Comparison of ENCODE assay signal across 9 cellular contexts in the genomic region with DNA sequence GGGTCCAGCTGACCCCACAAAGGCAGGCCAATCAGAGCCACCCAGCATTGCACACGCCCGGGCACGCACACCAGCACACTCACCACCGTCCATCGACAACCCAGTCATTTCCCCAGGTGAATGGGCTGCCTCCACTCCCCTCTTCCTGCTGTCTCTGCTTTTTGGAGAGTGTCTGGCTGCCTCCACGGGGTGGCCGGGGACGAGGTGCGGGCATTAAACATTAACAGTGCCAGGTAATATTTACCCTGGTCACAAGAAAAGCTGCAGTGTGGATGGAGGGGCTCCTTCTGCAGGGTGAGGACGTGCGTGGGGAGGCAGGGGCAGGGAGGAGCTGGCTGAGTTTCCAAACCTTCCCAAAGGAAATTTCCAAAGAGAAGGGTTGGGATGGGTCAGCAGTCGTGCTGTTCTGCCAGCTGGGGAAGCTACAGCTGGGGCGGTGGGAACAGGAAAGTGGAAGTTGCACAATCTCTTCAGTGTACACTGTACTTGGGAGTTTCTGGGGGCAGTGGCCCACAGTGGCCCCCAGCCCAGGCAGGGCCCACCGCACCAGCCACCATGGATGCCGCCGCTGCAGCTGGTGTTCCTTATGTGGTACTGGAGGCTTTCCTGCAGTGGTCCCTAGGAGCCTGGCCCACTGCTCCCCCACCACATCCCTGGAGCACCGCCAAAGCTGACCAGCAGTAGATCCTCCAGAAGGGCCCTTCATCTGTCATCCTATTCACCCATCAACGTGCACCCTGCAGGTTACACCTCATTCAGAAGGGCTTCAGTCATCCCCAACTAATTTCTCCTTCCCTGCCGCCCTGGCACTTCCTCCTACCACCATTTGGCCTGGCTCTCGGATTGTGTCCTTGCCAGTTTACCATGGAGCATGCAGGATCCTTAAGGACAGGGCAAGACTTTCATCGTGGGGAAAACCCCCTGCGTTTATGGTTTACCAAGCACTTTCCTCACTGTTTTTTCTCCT. TPM values are rescaled to one million over a fixed set of nuclear protein-coding genes. Genes with fewer than 3 reads are reported as not detected.
DNase-seq lines count a peak whose midpoint lies in the region; ATAC-seq and TF ChIP-seq lines count a peak whose summit lies in the region.
"Had no signal": no experiment of that assay in that cellular context is flagged by ENCODE, and none has a peak within 500 bp of the region (broad histone marks: within the 10 kb centered on the region; RNA-seq: fewer than 3 reads in every experiment).

A gene (minus strand): TSS at position 174 of the 967 bp plus-strand sequence. CDS start 66 bp downstream, at position 108.

- H3K36me3 Mint-ChIP-seq in activated CD4-positive, alpha-beta T cell treated with anti-CD3 and anti-CD28 coated beads for 36 hours (ENCODE audit: low read depth) = no peaks in the 10 kb centered on the region
- H3K36me3 Mint-ChIP-seq in brain (no peaks in the 10 kb centered on the region), type B pancreatic cell (no peaks in the 10 kb centered on the region)

- H3K27me3 Mint-ChIP-seq in activated CD4-positive, alpha-beta T cell treated with anti-CD3 and anti-CD28 coated beads for 36 hours = no peaks in the 10 kb centered on the region
- H3K27me3 Mint-ChIP-seq in brain = no peaks in the 10 kb centered on the region
- H3K27me3 Mint-ChIP-seq in type B pancreatic cell = peaks cover 16% of the 10 kb centered on the region

- CTCF ChIA-PET in activated CD4-positive, alpha-beta T cell treated with anti-CD3 and anti-CD28 coated beads for 36 hours (lab: Charles Lee) = interaction anchor here (0.6 to 7.1 kb wide), 10 partner anchors 9 to 234 kb away, joined by 3 to 67 read pairs (median 4); no protein-coding TSS in a partner anchor
- CTCF ChIA-PET in SK-N-SH (lab: Yijun Ruan, JAX) = interaction anchor here (1.2 to 25.9 kb wide), 7 partner anchors 9 to 399 kb away, joined by 3 to 481 read pairs (median 23); no protein-coding TSS in a partner anchor

- no peaks in the 10 kb centered on the region for H3K9me2 ChIP-seq in SK-N-SH

- H3K27ac Mint-ChIP-seq in activated CD4-positive, alpha-beta T cell treated with anti-CD3 and anti-CD28 coated beads for 36 hours = peak within 1 kb of the TSS; percentile 47
- H3K27ac Mint-ChIP-seq in brain (peak within 1 kb of the TSS; percentile 24 to 90 (median 72)), type B pancreatic cell (peak within 1 kb of the TSS; percentile 23)

- 14% methylated on average over 17 of the region's 22 CpGs for WGBS in right lobe of liver (ENCODE audit: insufficient coverage, low coverage, low lambda C conversion rate, missing lambda C conversion rate)
- 70% methylated on average over 19 of the region's 22 CpGs for WGBS in SK-N-SH (ENCODE audit: low lambda C conversion rate)

- no peak for TF ChIP-seq CTCF in brain (conservative IDR thresholded peaks at IDR 0.05)
- TF ChIP-seq CTCF in right lobe of liver (IDR thresholded peaks at IDR 0.05) = no peak
- no peak for TF ChIP-seq CTCF in type B pancreatic cell (conservative IDR thresholded peaks at IDR 0.05)
- TF ChIP-seq CTCF in SK-N-SH (IDR thresholded peaks at IDR 0.05) = no peak

- H3K4me3 ChIP-seq in right lobe of liver = peak within 1 kb of the TSS in 1 of 3 donors; percentile 6
- no peak within 1 kb of the TSS for H3K4me3 ChIP-seq in SK-N-SH (ENCODE audit: low read depth in 2 of 2, low read length in 1 of 2)
- H3K4me3 ChIP-seq: HAP-1 had no signal

- H3F3A ChIP-seq in SK-N-SH (replicated peaks; ENCODE audit: insufficient read depth) = no peaks in the 10 kb centered on the region

- no peak for TF ChIP-seq POLR2A in right lobe of liver (IDR thresholded peaks at IDR 0.05)

- no peak within 1 kb of the TSS for H3K4me3 Mint-ChIP-seq in activated CD4-positive, alpha-beta T cell treated with anti-CD3 and anti-CD28 coated beads for 36 hours
- H3K4me3 Mint-ChIP-seq in brain (no peak within 1 kb of the TSS), type B pancreatic cell (peak within 1 kb of the TSS; percentile 5)

- H3K27me3 ChIP-seq in right lobe of liver = no peaks in the 10 kb centered on the region
- no peaks in the 10 kb centered on the region for H3K27me3 ChIP-seq in SK-N-SH (ENCODE audit: insufficient read depth)

- H3K27ac ChIP-seq in right lobe of liver (peak within 1 kb of the TSS; percentile 36 to 70 (median 45)), SK-N-SH (ENCODE audit: low read depth in 2 of 2, low read length in 1 of 2) (no peak within 1 kb of the TSS)

- H3K4me1 Mint-ChIP-seq in activated CD4-positive, alpha-beta T cell treated with anti-CD3 and anti-CD28 coated beads for 36 hours = peaks cover 46% of the 10 kb centered on the region
- H3K4me1 Mint-ChIP-seq in brain = peaks cover 28% of the 10 kb centered on the region
- peaks cover 5% of the 10 kb centered on the region for H3K4me1 Mint-ChIP-seq in type B pancreatic cell (ENCODE audit: unreplicated experiment)

- H3K36me3 ChIP-seq in right lobe of liver = no peaks in the 10 kb centered on the region
- no peaks in the 10 kb centered on the region for H3K36me3 ChIP-seq in SK-N-SH (replicated peaks in 1 of 2; ENCODE audit: control insufficient read depth in 1 of 2, insufficient read depth in 2 of 2, low read length in 1 of 2)
- H3K36me3 ChIP-seq: HAP-1 had no signal

- DNase-seq in activated CD4-positive, alpha-beta T cell treated with anti-CD3 and anti-CD28 coated beads for 36 hours = no peak
- DNase-seq in activated CD4-positive, alpha-beta T cell treated with anti-CD3 and anti-CD28 coated beads for 1 hour = no peak
- DNase-seq in right lobe of liver (peak in 2 of 3 donors; percentile 55 to 57), type B pancreatic cell (ENCODE audit: extremely low spot score, unreplicated experiment) (no peak), SK-N-SH (no peak)

- no peaks in the 10 kb centered on the region for H3K4me1 ChIP-seq in right lobe of liver
- H3K4me1 ChIP-seq in SK-N-SH (ENCODE audit: control insufficient read depth in 1 of 2, insufficient read depth in 2 of 2, low read depth in 1 of 2, low read length in 1 of 2) = no peaks in the 10 kb centered on the region; a peak in 2 of 4 replicates
- H3K4me1 ChIP-seq: HAP-1 had no signal

- no peak for ATAC-seq in activated CD4-positive, alpha-beta T cell treated with anti-CD3 and anti-CD28 coated beads for 36 hours
- ATAC-seq in right lobe of liver (peak; percentile 44 to 53 (median 51)), GM18858 (IDR thresholded peaks at IDR 0.05; ENCODE audit: unreplicated experiment) (no peak), GM21576 (IDR thresholded peaks at IDR 0.05; ENCODE audit: unreplicated experiment) (no peak)

- no peak for TF ChIP-seq EP300 in SK-N-SH (IDR thresholded peaks at IDR 0.05; ENCODE audit: borderline replicate concordance in 1 of 2, low read depth in 1 of 2, low read length in 1 of 2)

- H3K4me2 ChIP-seq in SK-N-SH = no peak within 1 kb of the TSS

- H3K79me2 ChIP-seq in SK-N-SH (ENCODE audit: insufficient read depth) = no peaks in the 10 kb centered on the region

- H3K9me3 ChIP-seq in right lobe of liver (no peaks in the 10 kb centered on the region), SK-N-SH (no peaks in the 10 kb centered on the region)
- H3K9me3 ChIP-seq: HAP-1 had no signal

- no peak for TF ChIP-seq RAD21 in SK-N-SH (IDR thresholded peaks at IDR 0.05; ENCODE audit: low read length)

- intact Hi-C loops in activated CD4-positive, alpha-beta T cell treated with anti-CD3 and anti-CD28 coated beads for 36 hours (cut with DNase I, micrococcal nuclease) = no loop called here
- intact Hi-C loops in right lobe of liver (cut with DNase I) = no loop called here

- H3K9ac ChIP-seq in SK-N-SH = no peak within 1 kb of the TSS

- POLR2A ChIA-PET in activated CD4-positive, alpha-beta T cell treated with anti-CD3 and anti-CD28 coated beads for 36 hours (lab: Charles Lee) = no interaction called here
- POLR2A ChIA-PET in SK-N-SH (lab: Yijun Ruan, JAX) = interaction anchor here (1.1 kb wide), 1 partner anchor 122 kb away, joined by 3 read pairs; no protein-coding TSS in a partner anchor

- H4K20me1 ChIP-seq in SK-N-SH (ENCODE audit: insufficient read depth) = no peaks in the 10 kb centered on the region

- no peak within 1 kb of the TSS for H2AFZ ChIP-seq in SK-N-SH (ENCODE audit: low read depth)

- H3K9me3 Mint-ChIP-seq in activated CD4-positive, alpha-beta T cell treated with anti-CD3 and anti-CD28 coated beads for 36 hours (ENCODE audit: low read depth) = no peaks in the 10 kb centered on the region
- H3K9me3 Mint-ChIP-seq in brain = no peaks in the 10 kb centered on the region
- no peaks in the 10 kb centered on the region for H3K9me3 Mint-ChIP-seq in type B pancreatic cell

TF ChIP-seq in SK-N-SH, 30 proteins besides CTCF, POLR2A, EP300 and RAD21:
- TF ChIP-seq GATA2 (CRISPR knock-in tag; IDR thresholded peaks at IDR 0.05) (no peak), POLR2AphosphoS5 (IDR thresholded peaks at IDR 0.05; ENCODE audit: low read depth, low read length) (no peak), RXRA (IDR thresholded peaks at IDR 0.05; ENCODE audit: borderline replicate concordance, low read depth) (no peak), FOXM1 (IDR thresholded peaks at IDR 0.05; ENCODE audit: low read depth) (no peak), RFX5 (IDR thresholded peaks at IDR 0.05; ENCODE audit: low read length) (no peak)

RNA-seq across cellular contexts. Expression of the gene that starts here (rescaled TPM):
- total RNA-seq in activated CD4-positive, alpha-beta T cell treated with anti-CD3 and anti-CD28 coated beads for 36 hours = 1 to 10 TPM in 1 of 2 experiments, under 1 TPM in 1; 0.91 to 1.1 TPM
- polyA plus RNA-seq in brain (ENCODE audit: insufficient read depth, low read depth, low replicate concordance) = 0.63 TPM
- total RNA-seq in right lobe of liver = 10 to 100 TPM in 5 of 6 experiments, 1 to 10 TPM in 1; 9.3 to 13.7 (median 11.4) TPM
- 40.8 and 57.5 TPM in 2 replicates for total RNA-seq in type B pancreatic cell (ENCODE audit: low replicate concordance)
- polyA plus RNA-seq in SK-N-SH (2012; rRNA removed) = not detected in 2 replicates
- polyA plus RNA-seq in SK-N-SH (2012; cell fraction: cytosol; rRNA removed) = 0.03 TPM in 1 of 2 replicates, not detected in the other
- not detected in 2 replicates for polyA plus RNA-seq in SK-N-SH (2012; cell fraction: nucleus; rRNA removed)

Comparison
In these comparisons a context has a peak if more than half of its experiments do, and no peak if none do; other contexts are left out.
1. RNA of the gene that starts here (total RNA-seq): 40.8 to 57.5 TPM in type B pancreatic cell and 9.3 to 13.7 TPM in right lobe of liver; 0.91 to 1.1 TPM in activated CD4-positive, alpha-beta T cell treated with anti-CD3 and anti-CD28 coated beads for 36 hours; every median in the first group is over 4 times any median in the second.
2. ATAC-seq: peak in right lobe of liver (4 of 4); none in activated CD4-positive, alpha-beta T cell treated with anti-CD3 and anti-CD28 coated beads for 36 hours (single experiment), GM18858 (single experiment) and GM21576 (single experiment).
3. DNase-seq: peak in right lobe of liver (2 of 3); none in activated CD4-positive, alpha-beta T cell treated with anti-CD3 and anti-CD28 coated beads for 36 hours (single experiment), activated CD4-positive, alpha-beta T cell treated with anti-CD3 and anti-CD28 coated beads for 1 hour (single experiment), type B pancreatic cell (single experiment) and SK-N-SH (single experiment).
4. H3K27ac ChIP-seq: peak in right lobe of liver (3 of 3); none in SK-N-SH (0 of 2).
5. Peak in every context shown above with its lines, with median percentiles within 50 percentile points of each other: H3K27ac Mint-ChIP-seq.